ENCODE assay signal across 14 cellular contexts in the genomic region with DNA sequence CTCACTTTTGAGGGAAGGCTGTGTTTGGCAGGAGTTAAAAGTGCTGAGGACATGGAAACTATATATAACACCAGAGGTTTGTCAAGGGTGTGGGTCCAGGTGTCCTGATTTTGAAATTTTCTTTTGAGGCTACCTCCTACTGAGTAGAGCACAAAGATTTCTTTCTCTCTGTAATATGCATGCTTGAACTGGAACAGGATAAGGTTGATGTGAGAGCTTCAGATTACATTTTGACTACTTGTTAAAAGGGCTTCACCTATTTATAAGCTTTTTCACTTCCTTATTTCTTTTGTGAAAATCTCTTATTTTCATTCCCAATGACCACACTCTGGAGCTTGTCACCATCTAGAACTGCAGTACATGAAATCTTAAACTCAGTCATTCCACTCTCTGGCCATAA. TPM values are rescaled to one million over a fixed set of nuclear protein-coding genes. Genes with fewer than 3 reads are reported as not detected.
DNase-seq lines count a peak whose midpoint lies in the region; ATAC-seq and TF ChIP-seq lines count a peak whose summit lies in the region.
"Had no signal": no experiment of that assay in that cellular context is flagged by ENCODE, and none has a peak within 500 bp of the region (broad histone marks: within the 10 kb centered on the region; RNA-seq: fewer than 3 reads in every experiment).

No MANE protein-coding gene starts in this region.

- ATAC-seq in GM18858 (IDR thresholded peaks at IDR 0.05; ENCODE audit: unreplicated experiment), result peak; percentile 95
- peak; percentile 92 for ATAC-seq in GM21447 (IDR thresholded peaks at IDR 0.05; ENCODE audit: unreplicated experiment)
- ATAC-seq in HG03045 (IDR thresholded peaks at IDR 0.05; ENCODE audit: unreplicated experiment), result peak; percentile 79

- no peak for TF ChIP-seq CTCF in left ventricle myocardium inferior (IDR thresholded peaks at IDR 0.05; ENCODE audit: borderline replicate concordance)

- no peaks in the 10 kb centered on the region for H3K4me1 ChIP-seq in left ventricle myocardium inferior
- H3K4me1 ChIP-seq: transverse colon had no signal

- H3K36me3 ChIP-seq in left ventricle myocardium inferior, result no peaks in the 10 kb centered on the region
- H3K36me3 ChIP-seq: transverse colon had no signal

- DNase-seq in NCI-H69 (lab: John Stamatoyannopoulos, UW), result peak; percentile 5
- no peak for DNase-seq in amniotic stem cell (lab: John Stamatoyannopoulos, UW)
- DNase-seq in HEK293T (ENCODE audit: extremely low spot score), result no peak
- no peak for DNase-seq in left ventricle myocardium inferior
- no peak for DNase-seq in NCI-H2227 treated with DMSO at 0.1 percent for 48 hours (lab: John Stamatoyannopoulos, UW)
- DNase-seq: activated CD4-positive, alpha-beta memory T cell treated with anti-CD3 and anti-CD28 coated beads for 36 hours; activated naive CD8-positive, alpha-beta T cell treated with anti-CD3 and anti-CD28 coated beads, Interleukin-2, amount 10 ng/mL, durations not matched to agents 7 days and 5 days; CD8-positive, alpha-beta memory T cell; endodermal cell; mesendoderm; transverse colon had no signal

- CTCF ChIA-PET in HEK293T (lab: Yijun Ruan, JAX), result no interaction called here

- no peak overlapping the region for H3K4me3 ChIP-seq in left ventricle myocardium inferior
- H3K4me3 ChIP-seq: transverse colon had no signal

- H3K27me3 ChIP-seq in left ventricle myocardium inferior (ENCODE audit: low read depth), result no peaks in the 10 kb centered on the region
- H3K27me3 ChIP-seq: transverse colon had no signal

- intact Hi-C loops in left ventricle myocardium inferior (cut with micrococcal nuclease), result no loop called here

- no peaks in the 10 kb centered on the region for H3K9me3 ChIP-seq in left ventricle myocardium inferior (replicated peaks)
- H3K9me3 ChIP-seq: transverse colon had no signal

- H3K27ac ChIP-seq in left ventricle myocardium inferior (replicated peaks), result no peak overlapping the region
- H3K27ac ChIP-seq: transverse colon had no signal

- POLR2A ChIA-PET in HEK293T (lab: Yijun Ruan, JAX), result no interaction called here

TF ChIP-seq in HEK293T, 16 proteins besides CTCF, POLR2A, EP300 and RAD21:
- no peak for TF ChIP-seq NFRKB (IDR thresholded peaks at IDR 0.05)
- no peak for TF ChIP-seq FOXK2 (IDR thresholded peaks at IDR 0.05)
- no peak for TF ChIP-seq TARDBP (IDR thresholded peaks at IDR 0.05)
- TF ChIP-seq BHLHE40 (IDR thresholded peaks at IDR 0.05; ENCODE audit: borderline replicate concordance), result no peak
- no peak for TF ChIP-seq ELF4 (IDR thresholded peaks at IDR 0.05)
- no peak for TF ChIP-seq LEF1 (IDR thresholded peaks at IDR 0.05; ENCODE audit: borderline replicate concordance)
- TF ChIP-seq ZNF384 (IDR thresholded peaks at IDR 0.05), result no peak
- TF ChIP-seq CTBP1 (IDR thresholded peaks at IDR 0.05; ENCODE audit: borderline replicate concordance), result no peak
- TF ChIP-seq ARNT (IDR thresholded peaks at IDR 0.05), result no peak
- no peak for TF ChIP-seq L3MBTL2 (conservative IDR thresholded peaks at IDR 0.05)
- TF ChIP-seq, protein P1, sequence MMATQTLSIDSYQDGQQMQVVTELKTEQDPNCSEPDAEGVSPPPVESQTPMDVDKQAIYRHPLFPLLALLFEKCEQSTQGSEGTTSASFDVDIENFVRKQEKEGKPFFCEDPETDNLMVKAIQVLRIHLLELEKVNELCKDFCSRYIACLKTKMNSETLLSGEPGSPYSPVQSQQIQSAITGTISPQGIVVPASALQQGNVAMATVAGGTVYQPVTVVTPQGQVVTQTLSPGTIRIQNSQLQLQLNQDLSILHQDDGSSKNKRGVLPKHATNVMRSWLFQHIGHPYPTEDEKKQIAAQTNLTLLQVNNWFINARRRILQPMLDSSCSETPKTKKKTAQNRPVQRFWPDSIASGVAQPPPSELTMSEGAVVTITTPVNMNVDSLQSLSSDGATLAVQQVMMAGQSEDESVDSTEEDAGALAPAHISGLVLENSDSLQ (IDR thresholded peaks at IDR 0.05), result no peak
- no peak for TF ChIP-seq FOXM1 (IDR thresholded peaks at IDR 0.05; ENCODE audit: borderline replicate concordance)
- no peak for TF ChIP-seq FOXA1 (IDR thresholded peaks at IDR 0.05)
- TF ChIP-seq HDGF (IDR thresholded peaks at IDR 0.05; ENCODE audit: borderline replicate concordance), result no peak
- TF ChIP-seq SUZ12 (IDR thresholded peaks at IDR 0.05), result no peak
- TF ChIP-seq SP1 (IDR thresholded peaks at IDR 0.05), result no peak

RNA-seq across cellular contexts. Expression of a gene that starts 59.8 kb away (rescaled TPM):
- total RNA-seq in left ventricle myocardium inferior, result 2.7 TPM
